Comparison of ENCODE assay signal across 12 cellular contexts in genomic region chr9:80061940-80062339, GRCh38.
DNase-seq lines count a peak whose midpoint lies in the region; ATAC-seq, FAIRE-seq and TF ChIP-seq lines count a peak whose summit lies in the region.
"Had no signal": no experiment of that assay in that cellular context is flagged by ENCODE, and none has a peak within 500 bp of the region (broad histone marks: within the 10 kb centered on the region; RNA-seq: fewer than 3 reads in every experiment).

No MANE protein-coding gene starts in this region.

- no peak overlapping the region for H2AFZ ChIP-seq in hepatocyte

- H3K79me2 ChIP-seq in hepatocyte, result no peaks in the 10 kb centered on the region

- H3K9me3 ChIP-seq in hepatocyte (ENCODE audit: low read depth), result no peaks in the 10 kb centered on the region
- no peaks in the 10 kb centered on the region for H3K9me3 ChIP-seq in suprapubic skin
- H3K9me3 ChIP-seq: right lobe of liver had no signal

- no peaks in the 10 kb centered on the region for H4K20me1 ChIP-seq in hepatocyte (ENCODE audit: insufficient read depth, poor library complexity, severe bottlenecking)

- TF ChIP-seq POLR2A in suprapubic skin (IDR thresholded peaks at IDR 0.05), result no peak

- WGBS in hepatocyte (ENCODE audit: low lambda C conversion rate, missing lambda C conversion rate), result 33% methylated on average over 2 of the region's 2 CpGs
- 34% methylated on average over 2 of the region's 2 CpGs for WGBS in suprapubic skin

- H3K4me1 ChIP-seq in hepatocyte (ENCODE audit: insufficient read depth) (peaks cover 8% of the 10 kb centered on the region), suprapubic skin (peaks cover 4% of the 10 kb centered on the region)
- H3K4me1 ChIP-seq: right lobe of liver had no signal

- DNase-seq in NCI-H748 (lab: John Stamatoyannopoulos, UW; ENCODE audit: unreplicated experiment) (peak; percentile 41), NCI-H748 treated with DMSO at 0.1 percent for 48 hours (lab: John Stamatoyannopoulos, UW) (no peak), amniotic stem cell (lab: John Stamatoyannopoulos, UW) (peak; percentile 78), hepatocyte (ENCODE audit: low spot score) (peak; percentile 14), suprapubic skin (ENCODE audit: low spot score in 2 of 2) (no peak), urothelium cell line (ENCODE audit: low spot score) (no peak), SW 1271 (lab: John Stamatoyannopoulos, UW) (no peak)
- DNase-seq: right lobe of liver had no signal

- peaks cover 7% of the 10 kb centered on the region for H3K27me3 ChIP-seq in hepatocyte
- H3K27me3 ChIP-seq in suprapubic skin, result no peaks in the 10 kb centered on the region
- H3K27me3 ChIP-seq: right lobe of liver, tibial nerve had no signal

- H3K9me2 ChIP-seq in hepatocyte (replicated peaks; ENCODE audit: insufficient read depth), result no peaks in the 10 kb centered on the region

- H3K36me3 ChIP-seq in hepatocyte (replicated peaks; ENCODE audit: insufficient read depth, low read depth) (no peaks in the 10 kb centered on the region), suprapubic skin (no peaks in the 10 kb centered on the region)
- H3K36me3 ChIP-seq: right lobe of liver, tibial nerve had no signal

- no peak for TF ChIP-seq CTCF in hepatocyte (IDR thresholded peaks at IDR 0.05; ENCODE audit: poor library complexity)
- TF ChIP-seq CTCF in suprapubic skin (IDR thresholded peaks at IDR 0.05), result no peak

- H3K4me3 ChIP-seq in hepatocyte (no peak overlapping the region), suprapubic skin (no peak overlapping the region)
- H3K4me3 ChIP-seq: right lobe of liver, tibial nerve had no signal

- FAIRE-seq in urothelium cell line (lab: Jason Lieb, UNC), result no peak
- FAIRE-seq: A204.1, GM18507 had no signal

- TF ChIP-seq EP300 in suprapubic skin (IDR thresholded peaks at IDR 0.05), result no peak

- H3K4me2 ChIP-seq in hepatocyte, result no peak overlapping the region

- H3K27ac ChIP-seq in hepatocyte, result no peak overlapping the region
- peak overlapping the region; percentile 74 for H3K27ac ChIP-seq in suprapubic skin
- H3K27ac ChIP-seq: right lobe of liver had no signal

- no peak for ATAC-seq in GM19395 (IDR thresholded peaks at IDR 0.05; ENCODE audit: unreplicated experiment)
- ATAC-seq: right lobe of liver had no signal

Comparison
In these comparisons a context has a peak if more than half of its experiments do, and no peak if none do; other contexts are left out.
1. DNase-seq: peak in NCI-H748 (single experiment), amniotic stem cell (single experiment) and hepatocyte (single experiment); none in NCI-H748 treated with DMSO at 0.1 percent for 48 hours (single experiment), suprapubic skin (0 of 2), urothelium cell line (single experiment) and SW 1271 (0 of 2).